In genomic region chr2:67290451-67290991, GRCh38 we compare ENCODE assay signal across 15 cellular contexts.
DNase-seq lines count a peak whose midpoint lies in the region; ATAC-seq and FAIRE-seq lines count a peak whose summit lies in the region.
"Had no signal": no experiment of that assay in that cellular context is flagged by ENCODE, and none has a peak within 500 bp of the region (broad histone marks: within the 10 kb centered on the region; RNA-seq: fewer than 3 reads in every experiment).

No MANE protein-coding gene starts in this region.

- H3K18ac ChIP-seq in trophoblast cell (ENCODE audit: low read length): no peak overlapping the region

- H3K9ac ChIP-seq in trophoblast cell (ENCODE audit: low read length): no peak overlapping the region

- H3K79me1 ChIP-seq in trophoblast cell (ENCODE audit: low read length): no peaks in the 10 kb centered on the region

- no CpG with 5 or more reads among the region's 3 CpGs for WGBS in trophoblast cell (ENCODE audit: extremely low coverage, insufficient coverage, insufficient read length)

- no peak overlapping the region for H2BK12ac ChIP-seq in trophoblast cell (ENCODE audit: low read length)

- H3K79me2 ChIP-seq in trophoblast cell (ENCODE audit: control insufficient read depth, insufficient read depth, low read length, poor library complexity): no peaks in the 10 kb centered on the region

- DNase-seq in EL (peak; percentile 91), RCC 7860 (ENCODE audit: low spot score) (peak; percentile 97), trophoblast cell (peak; percentile 84 to 98), OCI-M1 (lab: John Stamatoyannopoulos, UW) (no peak), CD1c-positive myeloid dendritic cell (ENCODE audit: extremely low spot score) (no peak), head of caudate nucleus (no peak)
- no peak for DNase-seq in NK-92 treated with Interleukin-12 subunit alpha and Interleukin-12 subunit beta, amount 100 ng/mL, for 24 hours (lab: John Stamatoyannopoulos, UW)
- DNase-seq: COR-L47, left cardiac atrium, SHP77 treated with DMSO at 0.1 percent for 48 hours had no signal

- H2BK5ac ChIP-seq in trophoblast cell (ENCODE audit: low read depth, low read length, poor library complexity): no peak overlapping the region

- no peak overlapping the region for H3K27ac ChIP-seq in trophoblast cell (ENCODE audit: low read depth, low read length)
- H3K27ac ChIP-seq: esophagus muscularis mucosa had no signal

- H3K4me1 ChIP-seq in trophoblast cell (ENCODE audit: control insufficient read depth in 1 of 2, insufficient read depth in 2 of 2, low read length in 2 of 2): no peaks in the 10 kb centered on the region
- H3K4me1 ChIP-seq: HAP-1 had no signal

- no peak overlapping the region for H4K8ac ChIP-seq in trophoblast cell (ENCODE audit: low read depth, low read length)

- no peak overlapping the region for H3K4ac ChIP-seq in trophoblast cell (ENCODE audit: low read depth, low read length)

- intact Hi-C loops in head of caudate nucleus (cut with DNase I): no loop called here

- H3K27me3 ChIP-seq in trophoblast cell (ENCODE audit: insufficient read depth, low read length): no peaks in the 10 kb centered on the region
- H3K27me3 ChIP-seq: esophagus muscularis mucosa had no signal

- H2BK120ac ChIP-seq in trophoblast cell (ENCODE audit: insufficient read depth, low read length, poor library complexity): no peak overlapping the region

- no peak overlapping the region for H3K23ac ChIP-seq in trophoblast cell (ENCODE audit: low read length)

- H3K9me3 ChIP-seq in trophoblast cell (ENCODE audit: insufficient read depth, low read depth, low read length): no peaks in the 10 kb centered on the region
- H3K9me3 ChIP-seq: esophagus muscularis mucosa, HAP-1 had no signal

- ATAC-seq in esophagus mucosa: peak; percentile 90
- ATAC-seq: stimulated activated memory B cell treated with anti-CD40 and anti-IgM and Interleukin-4, amounts not matched to agents 10 μg/mL and 1 μg/mL and 100 μg/mL, for 72 hours; WTC11 had no signal

- no peak overlapping the region for H4K12ac ChIP-seq in trophoblast cell (ENCODE audit: low read depth, low read length)

- no peaks in the 10 kb centered on the region for H3K36me3 ChIP-seq in trophoblast cell (ENCODE audit: control insufficient read depth in 1 of 2, insufficient read depth in 2 of 2, low read length in 2 of 2)
- H3K36me3 ChIP-seq: esophagus muscularis mucosa, HAP-1 had no signal

- no peak for FAIRE-seq in RCC 7860 (lab: Jason Lieb, UNC)

- no peak overlapping the region for H4K91ac ChIP-seq in trophoblast cell (ENCODE audit: low read depth, low read length)

- no peak overlapping the region for H3K4me2 ChIP-seq in trophoblast cell (ENCODE audit: low read length)

- H2AFZ ChIP-seq in trophoblast cell (ENCODE audit: insufficient read depth, low read length, poor library complexity): no peak overlapping the region

- no peak overlapping the region for H3K14ac ChIP-seq in trophoblast cell (ENCODE audit: low read length)

- H3K4me3 ChIP-seq in trophoblast cell (ENCODE audit: low read depth, low read length): no peak overlapping the region
- H3K4me3 ChIP-seq: esophagus muscularis mucosa, HAP-1 had no signal

- H2AK5ac ChIP-seq in trophoblast cell (ENCODE audit: low read length): no peak overlapping the region

Comparison
In these comparisons a context has a peak if more than half of its experiments do, and no peak if none do; other contexts are left out.
1. DNase-seq: peak in EL (single experiment), RCC 7860 (single experiment) and trophoblast cell (2 of 2); none in OCI-M1 (single experiment), NK-92 treated with Interleukin-12 subunit alpha and Interleukin-12 subunit beta, amount 100 ng/mL, for 24 hours (single experiment), CD1c-positive myeloid dendritic cell (single experiment) and head of caudate nucleus (0 of 42).